17 cellular contexts compared by ENCODE assay signal in the genomic region with DNA sequence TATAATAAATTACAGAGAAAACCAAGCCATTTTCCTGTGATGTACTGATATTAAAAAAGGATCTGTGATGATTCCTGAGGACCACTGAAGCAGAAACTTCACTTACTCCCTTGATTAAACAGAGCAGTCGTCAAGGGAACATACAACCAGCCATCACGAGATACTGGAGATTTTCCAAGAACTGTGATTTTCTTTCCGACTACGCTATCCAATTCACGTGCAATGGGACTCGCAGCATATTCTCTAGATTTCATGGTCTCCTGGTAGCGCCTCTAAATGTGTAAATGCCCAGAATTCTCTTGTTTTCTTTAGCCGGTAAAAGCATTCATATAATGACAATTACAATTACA.
A peak's percentile ranks its signal among the peaks of the same experiment; 100 is the strongest.
DNase-seq lines count a peak whose midpoint lies in the region; ATAC-seq, FAIRE-seq and TF ChIP-seq lines count a peak whose summit lies in the region.
"Had no signal": no experiment of that assay in that cellular context is flagged by ENCODE, and none has a peak within 500 bp of the region (broad histone marks: within the 10 kb centered on the region; RNA-seq: fewer than 3 reads in every experiment).

No MANE protein-coding gene starts in this region.

- H3K36me3 ChIP-seq in thyroid gland (no peaks in the 10 kb centered on the region), MG63 (no peaks in the 10 kb centered on the region)
- H3K36me3 ChIP-seq in naive thymus-derived CD4-positive, alpha-beta T cell (ENCODE audit: control insufficient read depth in 2 of 3, insufficient read depth in 3 of 3, low read length in 3 of 3), result no peaks in the 10 kb centered on the region
- H3K36me3 ChIP-seq: prostate gland, SJSA1 had no signal

- no peaks in the 10 kb centered on the region for H3K27me3 Mint-ChIP-seq in brain
- peaks cover 0 to 3% (median 0%) of the 10 kb centered on the region in 5 donors for H3K27me3 Mint-ChIP-seq in naive thymus-derived CD4-positive, alpha-beta T cell
- H3K27me3 Mint-ChIP-seq: activated naive CD8-positive, alpha-beta T cell; activated T-cell treated with anti-CD3 and anti-CD28 coated beads, Interleukin-2, amount 50 U/mL, for 24 hours; central memory CD8-positive, alpha-beta T cell had no signal

- POLR2A ChIA-PET in naive thymus-derived CD4-positive, alpha-beta T cell (lab: Charles Lee), result no interaction called here

- peak overlapping the region in 4 of 5 experiments; percentile 22 to 75 (median 56) for H3K4me3 Mint-ChIP-seq in brain
- no peak overlapping the region for H3K4me3 Mint-ChIP-seq in naive thymus-derived CD4-positive, alpha-beta T cell
- H3K4me3 Mint-ChIP-seq: activated naive CD8-positive, alpha-beta T cell; activated T-cell treated with anti-CD3 and anti-CD28 coated beads, Interleukin-2, amount 50 U/mL, for 24 hours; central memory CD8-positive, alpha-beta T cell had no signal

- intact Hi-C loops in left ventricle myocardium superior (cut with micrococcal nuclease) (no loop called here), left cardiac atrium (cut with DNase I) (no loop called here), thyroid gland (cut with DNase I) (loop anchor here (10.0 kb wide), 1 partner anchor 312 kb away; no protein-coding TSS in a partner anchor)
- intact Hi-C loops in naive thymus-derived CD4-positive, alpha-beta T cell (cut with micrococcal nuclease), result no loop called here

- peaks cover 0 to 17% (median 0%) of the 10 kb centered on the region in 5 experiments for H3K9me3 Mint-ChIP-seq in brain
- H3K9me3 Mint-ChIP-seq in naive thymus-derived CD4-positive, alpha-beta T cell, result peaks cover 0 to 13% (median 2%) of the 10 kb centered on the region in 11 donors

- no peak for TF ChIP-seq CTCF in brain (conservative IDR thresholded peaks at IDR 0.05)
- no peak for TF ChIP-seq CTCF in thyroid gland (IDR thresholded peaks at IDR 0.05)

- CTCF ChIA-PET in naive thymus-derived CD4-positive, alpha-beta T cell (lab: Charles Lee), result no interaction called here

- peak overlapping the region; percentile 42 to 99 (median 91) for H3K27ac Mint-ChIP-seq in brain
- no peak overlapping the region for H3K27ac Mint-ChIP-seq in naive thymus-derived CD4-positive, alpha-beta T cell
- H3K27ac Mint-ChIP-seq: activated naive CD8-positive, alpha-beta T cell; activated T-cell treated with anti-CD3 and anti-CD28 coated beads, Interleukin-2, amount 50 U/mL, for 24 hours had no signal

- no peak for DNase-seq in left ventricle myocardium superior
- DNase-seq in left cardiac atrium, result no peak
- peak; percentile 23 to 41 for DNase-seq in thyroid gland
- DNase-seq in MG63, result no peak
- no peak for DNase-seq in putamen (ENCODE audit: low spot score)
- DNase-seq in naive thymus-derived CD4-positive, alpha-beta T cell, result no peak
- DNase-seq: activated T-cell treated with anti-CD3 and anti-CD28 coated beads, Interleukin-2, amount 50 U/mL, for 24 hours; GDM1; NCI-H2107 had no signal

- H3K4me1 ChIP-seq in thyroid gland, result peaks cover 10 to 21% of the 10 kb centered on the region in 2 donors
- H3K4me1 ChIP-seq in naive thymus-derived CD4-positive, alpha-beta T cell (ENCODE audit: control insufficient read depth in 2 of 2, insufficient read depth in 2 of 2, low read length in 2 of 2), result no peaks in the 10 kb centered on the region
- H3K4me1 ChIP-seq: prostate gland, SJSA1 had no signal

- H3K4me1 Mint-ChIP-seq in brain, result peaks cover 33% of the 10 kb centered on the region
- no peaks in the 10 kb centered on the region for H3K4me1 Mint-ChIP-seq in naive thymus-derived CD4-positive, alpha-beta T cell
- H3K4me1 Mint-ChIP-seq: central memory CD8-positive, alpha-beta T cell had no signal

- H3K9me3 ChIP-seq in thyroid gland, result no peaks in the 10 kb centered on the region
- no peaks in the 10 kb centered on the region for H3K9me3 ChIP-seq in MG63
- no peaks in the 10 kb centered on the region for H3K9me3 ChIP-seq in naive thymus-derived CD4-positive, alpha-beta T cell (ENCODE audit: control insufficient read depth in 2 of 3, low read length in 3 of 3)
- H3K9me3 ChIP-seq: prostate gland, SJSA1 had no signal

- peak; percentile 81 for FAIRE-seq in islet of Langerhans (lab: Jason Lieb, UNC)
- FAIRE-seq: endothelial cell of umbilical vein had no signal

- peak overlapping the region; percentile 60 to 81 (median 80) for H3K27ac ChIP-seq in thyroid gland
- no peak overlapping the region for H3K27ac ChIP-seq in naive thymus-derived CD4-positive, alpha-beta T cell (ENCODE audit: low read depth, low read length)
- H3K27ac ChIP-seq: prostate gland, SJSA1 had no signal

- H3K27me3 ChIP-seq in thyroid gland, result no peaks in the 10 kb centered on the region
- H3K27me3 ChIP-seq in MG63, result no peaks in the 10 kb centered on the region
- no peaks in the 10 kb centered on the region for H3K27me3 ChIP-seq in naive thymus-derived CD4-positive, alpha-beta T cell (ENCODE audit: control insufficient read depth in 2 of 2, insufficient read depth in 2 of 2, low read length in 2 of 2)
- H3K27me3 ChIP-seq: SJSA1 had no signal

- TF ChIP-seq POLR2A in thyroid gland (IDR thresholded peaks at IDR 0.05), result peak in 1 of 2 donors; percentile 22

- peak; percentile 21 for ATAC-seq in left ventricle myocardium superior
- ATAC-seq in left cardiac atrium, result no peak
- no peak for ATAC-seq in naive thymus-derived CD4-positive, alpha-beta T cell
- ATAC-seq: HCT116 had no signal

- no peak overlapping the region for H3K4me3 ChIP-seq in thyroid gland (replicated peaks in 1 of 3)
- no peak overlapping the region for H3K4me3 ChIP-seq in MG63
- no peak overlapping the region for H3K4me3 ChIP-seq in naive thymus-derived CD4-positive, alpha-beta T cell (ENCODE audit: low read length)
- H3K4me3 ChIP-seq: prostate gland, SJSA1 had no signal

- H3K36me3 Mint-ChIP-seq in brain, result no peaks in the 10 kb centered on the region
- no peaks in the 10 kb centered on the region for H3K36me3 Mint-ChIP-seq in naive thymus-derived CD4-positive, alpha-beta T cell
- H3K36me3 Mint-ChIP-seq: activated naive CD8-positive, alpha-beta T cell had no signal

- WGBS in thyroid gland, 2 donors, result 20 to 21% methylated on average over 8 of the region's 8 CpGs

Comparison
In these comparisons a context has a peak if more than half of its experiments do, and no peak if none do; other contexts are left out.
1. DNase-seq: peak in thyroid gland (2 of 2); none in left ventricle myocardium superior (single experiment), left cardiac atrium (single experiment), MG63 (single experiment), putamen (single experiment) and naive thymus-derived CD4-positive, alpha-beta T cell (0 of 9).
2. H3K27ac Mint-ChIP-seq: peak in brain (5 of 5); none in naive thymus-derived CD4-positive, alpha-beta T cell (0 of 9).
3. H3K4me3 Mint-ChIP-seq: peak in brain (4 of 5); none in naive thymus-derived CD4-positive, alpha-beta T cell (0 of 10).